Comparison of ENCODE assay signal across 13 cellular contexts in genomic region chr2:106566050-106566449, GRCh38.
DNase-seq lines count a peak whose midpoint lies in the region; ATAC-seq and TF ChIP-seq lines count a peak whose summit lies in the region.
"Had no signal": no experiment of that assay in that cellular context is flagged by ENCODE, and none has a peak within 500 bp of the region (broad histone marks: within the 10 kb centered on the region; RNA-seq: fewer than 3 reads in every experiment).

No MANE protein-coding gene starts in this region.

- H3K36me3 ChIP-seq in HEK293 (ENCODE audit: control insufficient read depth in 2 of 2, insufficient read depth in 1 of 2, low read length in 2 of 2), result no peaks in the 10 kb centered on the region
- no peaks in the 10 kb centered on the region for H3K36me3 ChIP-seq in smooth muscle cell (ENCODE audit: low read depth)
- H3K36me3 ChIP-seq in CD8-positive, alpha-beta memory T cell (ENCODE audit: insufficient read depth, low read length), result no peaks in the 10 kb centered on the region
- H3K36me3 ChIP-seq: pancreas, stomach had no signal

- H2AFZ ChIP-seq in smooth muscle cell (ENCODE audit: low read depth), result peak overlapping the region; percentile 6

- DNase-seq in COLO829 (ENCODE audit: low spot score) (peak; percentile 32), coronary artery (ENCODE audit: low spot score) (peak; percentile 74), smooth muscle cell (lab: John Stamatoyannopoulos, UW; ENCODE audit: unreplicated experiment) (no peak)
- DNase-seq in central memory CD4-positive, alpha-beta T cell, result no peak
- no peak for DNase-seq in CD8-positive, alpha-beta memory T cell
- DNase-seq: activated CD4-positive, CD25-positive, alpha-beta regulatory T cell treated with anti-CD3 and anti-CD28 coated beads, Interleukin-2, amount 50 U/mL, for 72 hours; cerebellar nuclear complex; KG1; OCI-M1; pancreas; stomach had no signal

- no peaks in the 10 kb centered on the region for H3F3A ChIP-seq in smooth muscle cell (ENCODE audit: low read depth)

- H3K9ac ChIP-seq in smooth muscle cell (ENCODE audit: low read depth), result peak overlapping the region; percentile 63

- H3K4me3 ChIP-seq in HEK293 (ENCODE audit: low read depth, low read length) (no peak overlapping the region), coronary artery (no peak overlapping the region), smooth muscle cell (no peak overlapping the region)
- H3K4me3 ChIP-seq in CD8-positive, alpha-beta memory T cell (ENCODE audit: low read length), result no peak overlapping the region
- H3K4me3 ChIP-seq: pancreas, stomach had no signal

- H3K4me1 Mint-ChIP-seq in CD8-positive, alpha-beta memory T cell, result no peaks in the 10 kb centered on the region

- H3K9me3 ChIP-seq in HEK293 (ENCODE audit: control insufficient read depth, insufficient read depth, low read depth, low read length), result no peaks in the 10 kb centered on the region
- no peaks in the 10 kb centered on the region for H3K9me3 ChIP-seq in smooth muscle cell (replicated peaks; ENCODE audit: low read depth)
- no peaks in the 10 kb centered on the region for H3K9me3 ChIP-seq in CD8-positive, alpha-beta memory T cell (ENCODE audit: low read length)
- H3K9me3 ChIP-seq: pancreas, stomach had no signal

- 19% methylated on average over 6 of the region's 6 CpGs for WGBS in smooth muscle cell (ENCODE audit: low lambda C conversion rate)

- H4K20me1 ChIP-seq in smooth muscle cell (ENCODE audit: low read depth), result no peaks in the 10 kb centered on the region

- H3K79me2 ChIP-seq in smooth muscle cell (ENCODE audit: low read depth), result no peaks in the 10 kb centered on the region

- H3K27ac ChIP-seq in HEK293 (ENCODE audit: extremely low read depth, low read depth, low read length) (no peak overlapping the region), coronary artery (peak overlapping the region; percentile 21 to 24), smooth muscle cell (ENCODE audit: low read depth) (peak overlapping the region; percentile 80)
- no peak overlapping the region for H3K27ac ChIP-seq in CD8-positive, alpha-beta memory T cell (ENCODE audit: low read depth, low read length)
- H3K27ac ChIP-seq: pancreas had no signal

- peak overlapping the region; percentile 60 for H3K4me2 ChIP-seq in smooth muscle cell

- no peaks in the 10 kb centered on the region for H3K4me1 ChIP-seq in HEK293 (ENCODE audit: control insufficient read depth, insufficient read depth, low read length)
- peaks cover 3% of the 10 kb centered on the region for H3K4me1 ChIP-seq in smooth muscle cell (ENCODE audit: low read depth)
- peaks cover 8% of the 10 kb centered on the region for H3K4me1 ChIP-seq in CD8-positive, alpha-beta memory T cell (ENCODE audit: insufficient read depth, low read length)
- H3K4me1 ChIP-seq: pancreas had no signal

- ATAC-seq in HG03045 (IDR thresholded peaks at IDR 0.05; ENCODE audit: unreplicated experiment), result no peak

- H3K27ac Mint-ChIP-seq in CD8-positive, alpha-beta memory T cell, result no peak overlapping the region

- H3K36me3 Mint-ChIP-seq in CD8-positive, alpha-beta memory T cell, result no peaks in the 10 kb centered on the region

- POLR2A ChIA-PET in HEK293 (lab: Yijun Ruan, JAX), result no interaction called here
- POLR2A ChIA-PET in CD8-positive, alpha-beta memory T cell (lab: Charles Lee), result no interaction called here

- H3K27me3 ChIP-seq in smooth muscle cell (ENCODE audit: low read depth), result no peaks in the 10 kb centered on the region
- H3K27me3 ChIP-seq in CD8-positive, alpha-beta memory T cell (ENCODE audit: insufficient read depth, low read length, poor library complexity, severe bottlenecking), result peaks cover 4% of the 10 kb centered on the region
- H3K27me3 ChIP-seq: pancreas, stomach had no signal

- peaks cover 0 to 2% (median 0%) of the 10 kb centered on the region in 5 donors for H3K9me3 Mint-ChIP-seq in CD8-positive, alpha-beta memory T cell

- H3K4me3 Mint-ChIP-seq in CD8-positive, alpha-beta memory T cell, result no peak overlapping the region

- peaks cover 17 to 62% of the 10 kb centered on the region in 2 donors for H3K27me3 Mint-ChIP-seq in CD8-positive, alpha-beta memory T cell

- CTCF ChIA-PET in HEK293 (lab: Yijun Ruan, JAX), result interaction anchor here (0.6 to 7.2 kb wide), 6 partner anchors 15 to 457 kb away, joined by 3 to 91 read pairs (median 4); no protein-coding TSS in a partner anchor
- CTCF ChIA-PET in CD8-positive, alpha-beta memory T cell (lab: Charles Lee), result no interaction called here

- no peak for TF ChIP-seq CTCF in HEK293 (tag by site-specific recombination; IDR thresholded peaks at IDR 0.05)
- TF ChIP-seq CTCF in coronary artery (IDR thresholded peaks at IDR 0.05), result no peak
- no peak for TF ChIP-seq CTCF in smooth muscle cell (IDR thresholded peaks at IDR 0.05; ENCODE audit: borderline replicate concordance, insufficient read depth, poor library complexity, severe bottlenecking)

TF ChIP-seq in HEK293, 187 proteins besides CTCF, POLR2A, EP300 and RAD21:
- TF ChIP-seq ZNF513 (tag by site-specific recombination; IDR thresholded peaks at IDR 0.05) (no peak), SETDB1 (IDR thresholded peaks at IDR 0.05; ENCODE audit: insufficient read length, low read length) (peak; percentile 35), ZNF791 (tag by site-specific recombination; IDR thresholded peaks at IDR 0.05) (no peak), ZBTB6 (tag by site-specific recombination; IDR thresholded peaks at IDR 0.05) (peak; percentile 21; the same call in 1 of the 2 replicates), INSM2 (tag by site-specific recombination; IDR thresholded peaks at IDR 0.05) (no peak), ZNF600 (tag by site-specific recombination; IDR thresholded peaks at IDR 0.05) (no peak), ZNF2 (tag by site-specific recombination; IDR thresholded peaks at IDR 0.05) (no peak), ZNF426 (tag by site-specific recombination; IDR thresholded peaks at IDR 0.05) (no peak), ZNF449 (tag by site-specific recombination; IDR thresholded peaks at IDR 0.05) (no peak)

Comparison
In these comparisons a context has a peak if more than half of its experiments do, and no peak if none do; other contexts are left out.
1. DNase-seq: peak in COLO829 (single experiment) and coronary artery (single experiment); none in smooth muscle cell (single experiment), central memory CD4-positive, alpha-beta T cell (single experiment) and CD8-positive, alpha-beta memory T cell (0 of 5).
2. H3K27ac ChIP-seq: peak in coronary artery (2 of 2) and smooth muscle cell (single experiment); none in HEK293 (single experiment) and CD8-positive, alpha-beta memory T cell (single experiment).